In the genomic region with DNA sequence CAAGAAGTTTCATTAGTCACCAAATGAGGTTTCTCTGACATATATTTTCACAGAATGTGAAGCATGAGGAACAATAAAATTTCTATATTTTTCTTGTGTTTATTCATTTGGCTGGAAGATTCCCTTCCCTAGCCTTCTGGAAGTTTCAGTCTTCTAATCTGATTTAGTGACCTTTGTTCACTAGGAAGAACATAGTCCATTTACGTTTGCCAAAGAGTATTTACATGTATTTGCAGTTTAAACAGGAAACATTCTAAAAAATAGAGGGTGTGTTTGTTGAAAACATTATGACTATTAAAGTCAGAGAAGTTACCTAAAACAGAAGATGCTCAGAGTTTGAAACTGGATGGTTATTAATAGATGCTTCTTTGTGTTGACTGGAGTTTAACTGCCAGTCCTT, we compare ENCODE assay signal across 34 cellular contexts.
"Had no signal": no experiment of that assay in that cellular context is flagged by ENCODE, and none has a peak within 500 bp of the region (broad histone marks: within the 10 kb centered on the region; RNA-seq: fewer than 3 reads in every experiment).

No MANE protein-coding gene starts in this region.

- H3K9me3 ChIP-seq: adrenal gland, body of pancreas, breast epithelium had no signal

- DNase-seq: activated B cell treated with CpG ODN at 0.5 μM for 24 hours; activated CD4-positive, alpha-beta memory T cell treated with anti-CD3 and anti-CD28 coated beads for 36 hours; activated CD4-positive, alpha-beta T cell treated with anti-CD3 and anti-CD28 coated beads for 4 hours; activated CD4-positive, alpha-beta T cell treated with anti-CD3 and anti-CD28 coated beads, Interleukin-2, amount 10 ng/mL, durations not matched to agents 24 days and 14 days; activated CD4-positive, alpha-beta T cell treated with anti-CD3 and anti-CD28 coated beads, Interleukin-2, amount 50 U/mL, for 1 hour; activated CD4-positive, alpha-beta T cell treated with anti-CD3 and anti-CD28 coated beads, Interleukin-2, amount 50 U/mL, for 4 hours; activated CD4-positive, CD25-positive, alpha-beta regulatory T cell treated with anti-CD3 and anti-CD28 coated beads, Interleukin-2, amount 50 U/mL, for 72 hours; activated CD8-positive, alpha-beta memory T cell treated with anti-CD3 and anti-CD28 coated beads, Interleukin-2, amount 50 U/mL, for 4 hours; activated CD8-positive, alpha-beta T cell treated with anti-CD3 and anti-CD28 coated beads for 36 hours; activated effector memory CD4-positive, alpha-beta T cell treated with anti-CD3 and anti-CD28 coated beads, Interleukin-2, amount 50 U/mL, for 16 hours; activated gamma-delta T cell treated with Interleukin-2 at 50 U/mL for 16 hours; activated naive CD4-positive, alpha-beta T cell; activated naive CD4-positive, alpha-beta T cell treated with anti-CD3 and anti-CD28 coated beads for 36 hours; activated naive CD4-positive, alpha-beta T cell treated with anti-CD3 and anti-CD28 coated beads, Interleukin-2, amount 50 U/mL, for 16 hours; activated naive CD8-positive, alpha-beta T cell treated with anti-CD3 and anti-CD28 coated beads for 36 hours; activated T-cell treated with anti-CD3 and anti-CD28 coated beads for 4 hours; activated T-cell treated with anti-CD3 and anti-CD28 coated beads, Interleukin-2, amount 50 U/mL, for 1 hour; activated T-cell treated with anti-CD3 and anti-CD28 coated beads, Interleukin-2, amount 50 U/mL, for 4 hours; activated T-cell treated with anti-CD3 and anti-CD28 coated beads, Interleukin-2, amount 50 U/mL, for 72 hours; adrenal gland; amniotic stem cell; aorta; body of pancreas; brain microvascular endothelial cell; central memory CD4-positive, alpha-beta T cell; T-helper 1 cell; T-helper 2 cell; T-helper 9 cell had no signal

- H3K27ac ChIP-seq: adrenal gland, body of pancreas, brain microvascular endothelial cell, breast epithelium, VCaP had no signal

- FAIRE-seq: astrocyte, TTC549 had no signal

- H3K4me3 ChIP-seq: adrenal gland, body of pancreas, breast epithelium had no signal

- H3K4me1 ChIP-seq: adrenal gland, body of pancreas, breast epithelium had no signal

- H3K36me3 ChIP-seq: adrenal gland, brain microvascular endothelial cell, breast epithelium had no signal

- H3K27me3 ChIP-seq: adrenal gland, body of pancreas, brain microvascular endothelial cell, breast epithelium had no signal

- ATAC-seq: activated CD8-positive, alpha-beta T cell treated with anti-CD3 and anti-CD28 coated beads for 36 hours; activated naive CD4-positive, alpha-beta T cell treated with anti-CD3 and anti-CD28 coated beads, Interleukin-2, amount 50 U/mL, for 72 hours; activated T-cell treated with anti-CD3 and anti-CD28 coated beads, Interleukin-2, amount 50 U/mL, for 4 hours; activated T-cell treated with anti-CD3 and anti-CD28 coated beads, Interleukin-2, amount 50 U/mL, for 72 hours; activated T-helper 17 cell treated with anti-CD3 and anti-CD28 coated beads, Interleukin-2, amount 50 U/mL, for 72 hours; body of pancreas had no signal
